In genomic region chr1:230901711-230902110, GRCh38 we compare ENCODE assay signal across 26 cellular contexts. TPM values are rescaled to one million over a fixed set of nuclear protein-coding genes. Genes with fewer than 3 reads are reported as not detected.
A peak's percentile ranks its signal among the peaks of the same experiment; 100 is the strongest.
DNase-seq lines count a peak whose midpoint lies in the region; ATAC-seq, FAIRE-seq and TF ChIP-seq lines count a peak whose summit lies in the region.
"Had no signal": no experiment of that assay in that cellular context is flagged by ENCODE, and none has a peak within 500 bp of the region (broad histone marks: within the 10 kb centered on the region; RNA-seq: fewer than 3 reads in every experiment).

No MANE protein-coding gene starts in this region.

- peaks cover 4 to 18% (median 11%) of the 10 kb centered on the region in 4 donors for H3K4me1 ChIP-seq in upper lobe of left lung
- H3K4me1 ChIP-seq: parathyroid adenoma, spleen had no signal

- H3K9me3 ChIP-seq in upper lobe of left lung = no peaks in the 10 kb centered on the region
- H3K9me3 ChIP-seq: spleen had no signal

- TF ChIP-seq CTCF in coronary artery (IDR thresholded peaks at IDR 0.05) = no peak
- TF ChIP-seq CTCF in upper lobe of left lung (IDR thresholded peaks at IDR 0.05) = no peak

- 73 to 79% methylated on average over 8 of the region's 8 CpGs for WGBS in upper lobe of left lung, 2 donors

- FAIRE-seq in HTR-8/SVneo (lab: Jason Lieb, UNC) = no peak
- FAIRE-seq: colon, kidney had no signal

- no peaks in the 10 kb centered on the region for H3K27me3 ChIP-seq in upper lobe of left lung
- H3K27me3 ChIP-seq: spleen had no signal

- TF ChIP-seq EP300 in upper lobe of left lung (IDR thresholded peaks at IDR 0.05) = peak in 1 of 4 donors; percentile 37

- H3K27ac ChIP-seq in coronary artery = peak overlapping the region; percentile 11 to 76
- H3K27ac ChIP-seq in upper lobe of left lung = peak overlapping the region; percentile 7 to 38 (median 26)
- H3K27ac ChIP-seq: 22Rv1, C4-2B, epithelial cell of prostate, parathyroid adenoma, spleen had no signal

- ATAC-seq in upper lobe of left lung (ENCODE audit: low FRiP score in 2 of 2) = peak; percentile 60 to 86
- no peak for ATAC-seq in GM21390 (IDR thresholded peaks at IDR 0.05; ENCODE audit: unreplicated experiment)
- no peak for ATAC-seq in HG03442 (IDR thresholded peaks at IDR 0.05; ENCODE audit: unreplicated experiment)
- ATAC-seq: right cardiac atrium, SK-N-SH treated with all-trans-retinoic acid at 6 μM for 48 hours had no signal

- DNase-seq in DMS 273 (lab: John Stamatoyannopoulos, UW; ENCODE audit: unreplicated experiment) = peak; percentile 12
- DNase-seq in DMS 273 treated with DMSO at 0.1 percent for 48 hours (lab: John Stamatoyannopoulos, UW) = no peak
- DNase-seq in NCI-H2227 (lab: John Stamatoyannopoulos, UW; ENCODE audit: unreplicated experiment) = peak; percentile 40
- DNase-seq in coronary artery (ENCODE audit: low spot score) = no peak
- DNase-seq in upper lobe of left lung = peak in 1 of 2 donors; percentile 86
- no peak for DNase-seq in HTR-8/SVneo (ENCODE audit: insufficient read length, low spot score)
- DNase-seq: activated CD4-positive, alpha-beta T cell treated with anti-CD3 and anti-CD28 coated beads for 48 hours; activated CD8-positive, alpha-beta memory T cell treated with anti-CD3 and anti-CD28 coated beads for 24 hours; activated effector memory CD4-positive, alpha-beta T cell treated with anti-CD3 and anti-CD28 coated beads, Interleukin-2, amount 50 U/mL, for 16 hours; Calu3; effector CD8-positive, alpha-beta T cell; KG1; kidney; MM.1S; NCI-H226; right cardiac atrium; spleen had no signal

- H3K4me3 ChIP-seq in coronary artery (no peak overlapping the region), upper lobe of left lung (no peak overlapping the region)
- H3K4me3 ChIP-seq: GM23338, spleen had no signal

- H3K36me3 ChIP-seq in upper lobe of left lung = peaks cover 0 to 17% (median 0%) of the 10 kb centered on the region in 4 donors

- TF ChIP-seq POLR2A in upper lobe of left lung (IDR thresholded peaks at IDR 0.05) = no peak

RNA-seq across cellular contexts. Expression of gene C1orf198, which starts 33.4 kb away (rescaled TPM):
- total RNA-seq in upper lobe of left lung = 100 to 1,000 TPM in 5 of 6 donors, 10 to 100 TPM in 1; 51.3 to 241 (median 125) TPM

Comparison
In these comparisons a context has a peak if more than half of its experiments do, and no peak if none do; other contexts are left out.
1. DNase-seq: peak in DMS 273 (single experiment) and NCI-H2227 (single experiment); none in DMS 273 treated with DMSO at 0.1 percent for 48 hours (single experiment), coronary artery (single experiment) and HTR-8/SVneo (single experiment).
2. ATAC-seq: peak in upper lobe of left lung (2 of 2); none in GM21390 (single experiment) and HG03442 (single experiment).